ENCODE assay signal across 1 cellular context in genomic region chr20:44720994-44721784, GRCh38.
TF ChIP-seq lines count a peak whose summit lies in the region.

No MANE protein-coding gene starts in this region.

TF ChIP-seq in SK-N-SH, 30 proteins besides CTCF, POLR2A, EP300 and RAD21 (continued from another document):
- TF ChIP-seq REST (IDR thresholded peaks at IDR 0.05; ENCODE audit: low read depth, low read length) (no peak), ELF1 (IDR thresholded peaks at IDR 0.05) (no peak), PBX3 (IDR thresholded peaks at IDR 0.05) (peak; percentile 45), FOSL2 (IDR thresholded peaks at IDR 0.05; ENCODE audit: borderline replicate concordance, low read depth) (peak; percentile 80)
